12 cellular contexts compared by ENCODE assay signal in genomic region chr13:74206061-74206561, GRCh38.
DNase-seq lines count a peak whose midpoint lies in the region; ATAC-seq and TF ChIP-seq lines count a peak whose summit lies in the region.
"Had no signal": no experiment of that assay in that cellular context is flagged by ENCODE, and none has a peak within 500 bp of the region (broad histone marks: within the 10 kb centered on the region; RNA-seq: fewer than 3 reads in every experiment).

No MANE protein-coding gene starts in this region.

- H3K27ac ChIP-seq in AG04450 (ENCODE audit: low read depth, low read length): peak overlapping the region; percentile 40
- peak overlapping the region; percentile 6; the same call in 1 of the 2 replicates for H3K27ac ChIP-seq in HUES64 (ENCODE audit: low read depth, low read length)
- H3K27ac ChIP-seq: neutrophil had no signal

- H3K9ac ChIP-seq in HUES64 (ENCODE audit: low read depth, low read length): no peak overlapping the region

- H3K4me3 ChIP-seq in AG04450 (ENCODE audit: low read depth, low read length) (no peak overlapping the region), HUES64 (ENCODE audit: low read length) (no peak overlapping the region)

- no peaks in the 10 kb centered on the region for H3K36me3 ChIP-seq in HUES64 (ENCODE audit: insufficient read depth, low read length)
- H3K36me3 ChIP-seq: neutrophil had no signal

- POLR2A ChIA-PET in AG04450 (lab: Yijun Ruan, JAX): interaction anchor here (1.1 kb wide), 1 partner anchor 70 kb away, joined by 3 read pairs; no protein-coding TSS in a partner anchor

- ATAC-seq in GM21717 (IDR thresholded peaks at IDR 0.05; ENCODE audit: unreplicated experiment): no peak
- ATAC-seq in omental fat pad (ENCODE audit: low FRiP score): no peak
- ATAC-seq in GM21367 (IDR thresholded peaks at IDR 0.05; ENCODE audit: unreplicated experiment): no peak

- DNase-seq in AG04450 (ENCODE audit: low read depth, low spot score): peak; percentile 77
- peak; percentile 24 for DNase-seq in brain pericyte (ENCODE audit: low read depth, low spot score)
- peak; percentile 78 for DNase-seq in iris pigment epithelial cell (ENCODE audit: low read depth)
- no peak for DNase-seq in HuH-7.5 (ENCODE audit: low spot score)
- DNase-seq in omental fat pad (ENCODE audit: low spot score): no peak
- DNase-seq: activated naive CD4-positive, alpha-beta T cell; DND-41; T-helper 2 cell had no signal

- H3K4me1 ChIP-seq in HUES64 (ENCODE audit: insufficient read depth, low read length): no peaks in the 10 kb centered on the region; the same call in 1 of the 2 replicates

- H3K9me3 ChIP-seq in AG04450 (ENCODE audit: control insufficient read depth, insufficient read depth, low read length) (no peaks in the 10 kb centered on the region), HUES64 (ENCODE audit: insufficient read depth, low read depth, low read length) (peaks cover 20% of the 10 kb centered on the region; the same call in 1 of the 2 replicates)
- H3K9me3 ChIP-seq: neutrophil had no signal

- 86% methylated on average over 1 of the region's 2 CpGs for WGBS in HUES64

- CTCF ChIA-PET in AG04450 (lab: Charles Lee): no interaction called here

- no peak for TF ChIP-seq CTCF in AG04450 (IDR thresholded peaks at IDR 0.05; ENCODE audit: low read depth, low read length)
- TF ChIP-seq CTCF in omental fat pad (IDR thresholded peaks at IDR 0.05): no peak

- H3K27me3 ChIP-seq in AG04450 (ENCODE audit: control insufficient read depth, insufficient read depth, low read length) (no peaks in the 10 kb centered on the region), HUES64 (ENCODE audit: insufficient read depth, low read length) (no peaks in the 10 kb centered on the region)
- H3K27me3 ChIP-seq: neutrophil had no signal

Comparison
In these comparisons a context has a peak if more than half of its experiments do, and no peak if none do; other contexts are left out.
1. DNase-seq: peak in AG04450 (single experiment), brain pericyte (single experiment) and iris pigment epithelial cell (single experiment); none in HuH-7.5 (single experiment) and omental fat pad (single experiment).